ENCODE assay signal across 24 cellular contexts in the genomic region with DNA sequence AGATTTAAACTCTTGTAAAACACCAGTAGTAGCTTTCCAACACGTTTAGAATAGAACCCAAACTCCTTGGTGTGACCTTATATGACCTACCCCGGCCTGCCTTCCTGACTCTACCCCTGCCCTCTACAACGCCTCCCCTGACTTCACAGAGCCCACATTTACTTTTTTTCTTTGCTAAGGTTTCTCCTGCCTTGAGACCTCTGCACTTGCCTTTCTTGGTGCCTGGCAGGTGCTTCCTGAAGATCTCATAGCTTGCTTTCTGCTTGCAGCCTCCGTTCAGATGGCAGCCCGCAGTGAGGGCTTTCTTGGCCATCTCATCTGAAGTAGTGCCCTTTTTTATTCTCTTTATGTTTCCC. TPM values are rescaled to one million over a fixed set of nuclear protein-coding genes. Genes with fewer than 3 reads are reported as not detected.
DNase-seq lines count a peak whose midpoint lies in the region; ATAC-seq and TF ChIP-seq lines count a peak whose summit lies in the region.
"Had no signal": no experiment of that assay in that cellular context is flagged by ENCODE, and none has a peak within 500 bp of the region (broad histone marks: within the 10 kb centered on the region; RNA-seq: fewer than 3 reads in every experiment).

No MANE protein-coding gene starts in this region.

- H3K27ac ChIP-seq in KMS-11 (peak overlapping the region; percentile 14; the same call in 1 of the 2 replicates), A673 (ENCODE audit: low read depth, low read length, poor library complexity, severe bottlenecking) (no peak overlapping the region), RWPE1 (no peak overlapping the region)
- H3K27ac ChIP-seq: ascending aorta, dorsolateral prefrontal cortex, lower lobe of right lung had no signal

- TF ChIP-seq CTCF in KMS-11 (conservative IDR thresholded peaks at IDR 0.05; ENCODE audit: low read depth, low read length) (no peak), neural crest cell (conservative IDR thresholded peaks at IDR 0.05) (no peak), A673 (conservative IDR thresholded peaks at IDR 0.05; ENCODE audit: low read depth, low read length) (no peak), RWPE1 (conservative IDR thresholded peaks at IDR 0.05; ENCODE audit: low read depth) (no peak)

- H3K4me3 Mint-ChIP-seq in activated CD4-positive, alpha-beta T cell treated with anti-CD3 and anti-CD28 coated beads, Interleukin-2, amount 10 ng/mL, durations not matched to agents 7 days and 5 days, result no peak overlapping the region
- H3K4me3 Mint-ChIP-seq in activated naive CD8-positive, alpha-beta T cell treated with anti-CD3 and anti-CD28 coated beads, Interleukin-2, amount 50 U/mL, for 24 hours, result no peak overlapping the region
- H3K4me3 Mint-ChIP-seq in neural crest cell, result no peak overlapping the region

- H3K4me2 ChIP-seq in KMS-11, result no peak overlapping the region

- intact Hi-C loops in A673 (cut with micrococcal nuclease; ENCODE audit: unreplicated experiment), result no loop called here

- H3K9me3 ChIP-seq in A673 (ENCODE audit: low read depth, low read length, poor library complexity, severe bottlenecking), result no peaks in the 10 kb centered on the region
- H3K9me3 ChIP-seq: ascending aorta, lower lobe of right lung, mucosa of descending colon had no signal

- H3K4me1 ChIP-seq in KMS-11 (ENCODE audit: low read depth, poor library complexity, severe bottlenecking), result peaks cover 35% of the 10 kb centered on the region
- H3K4me1 ChIP-seq in A673 (ENCODE audit: insufficient read depth, low read length, poor library complexity, severe bottlenecking), result no peaks in the 10 kb centered on the region
- H3K4me1 ChIP-seq: ascending aorta, lower lobe of right lung had no signal

- H3K27ac Mint-ChIP-seq in activated CD4-positive, alpha-beta T cell treated with anti-CD3 and anti-CD28 coated beads, Interleukin-2, amount 10 ng/mL, durations not matched to agents 7 days and 5 days, result peak overlapping the region; percentile 31
- peak overlapping the region; percentile 57 for H3K27ac Mint-ChIP-seq in activated naive CD8-positive, alpha-beta T cell treated with anti-CD3 and anti-CD28 coated beads, Interleukin-2, amount 50 U/mL, for 24 hours
- H3K27ac Mint-ChIP-seq in neural crest cell (ENCODE audit: unreplicated experiment), result peak overlapping the region; percentile 90

- DNase-seq in activated CD4-positive, alpha-beta T cell treated with anti-CD3 and anti-CD28 coated beads, Interleukin-2, amount 10 ng/mL, durations not matched to agents 7 days and 5 days, result no peak
- DNase-seq in activated CD4-positive, alpha-beta T cell treated with anti-CD3 and anti-CD28 coated beads, Interleukin-2, amount 50 U/mL, for 48 hours, result no peak
- no peak for DNase-seq in activated naive CD8-positive, alpha-beta T cell treated with anti-CD3 and anti-CD28 coated beads, Interleukin-2, amount 50 U/mL, for 24 hours
- DNase-seq in neural crest cell (ENCODE audit: low read depth, low spot score), result no peak
- DNase-seq in A673 (ENCODE audit: low spot score), result no peak
- no peak for DNase-seq in RWPE1 (ENCODE audit: low spot score)
- DNase-seq: activated CD4-positive, alpha-beta T cell treated with anti-CD3 and anti-CD28 coated beads for 48 hours; activated effector memory CD4-positive, alpha-beta T cell treated with anti-CD3 and anti-CD28 coated beads, Interleukin-2, amount 50 U/mL, for 16 hours; caudate nucleus; DMS79 treated with DMSO at 0.1 percent for 48 hours; dorsolateral prefrontal cortex; Kasumi-1; kidney; lower lobe of right lung; mucosa of descending colon; MV-4-11; NCI-H1694; NCI-H2171; NCI-H524 treated with DMSO at 0.1 percent for 48 hours; SIG-M5; substantia nigra had no signal

- no peak overlapping the region for H3K9ac ChIP-seq in KMS-11

- H3K36me3 Mint-ChIP-seq in activated CD4-positive, alpha-beta T cell treated with anti-CD3 and anti-CD28 coated beads, Interleukin-2, amount 10 ng/mL, durations not matched to agents 7 days and 5 days (ENCODE audit: low read depth), result peaks cover 65% of the 10 kb centered on the region
- peaks cover 64% of the 10 kb centered on the region for H3K36me3 Mint-ChIP-seq in activated naive CD8-positive, alpha-beta T cell treated with anti-CD3 and anti-CD28 coated beads, Interleukin-2, amount 50 U/mL, for 24 hours (ENCODE audit: low read depth)
- H3K36me3 Mint-ChIP-seq in neural crest cell (ENCODE audit: low read depth), result peaks cover 19% of the 10 kb centered on the region

- no peak overlapping the region for H2AFZ ChIP-seq in KMS-11 (ENCODE audit: low read depth)

- peaks cover 7% of the 10 kb centered on the region; the same call in 1 of the 2 replicates for H3K79me2 ChIP-seq in KMS-11 (ENCODE audit: insufficient read depth, low read depth)

- BruUV-seq in A673 (replicated peaks; lab: Mats Ljungman, UMichigan), result no TSS peak

- no peaks in the 10 kb centered on the region for H4K20me1 ChIP-seq in KMS-11 (ENCODE audit: insufficient read depth)

- H3K27me3 Mint-ChIP-seq in activated CD4-positive, alpha-beta T cell treated with anti-CD3 and anti-CD28 coated beads, Interleukin-2, amount 10 ng/mL, durations not matched to agents 7 days and 5 days, result no peaks in the 10 kb centered on the region
- H3K27me3 Mint-ChIP-seq in activated naive CD8-positive, alpha-beta T cell treated with anti-CD3 and anti-CD28 coated beads, Interleukin-2, amount 50 U/mL, for 24 hours, result no peaks in the 10 kb centered on the region
- no peaks in the 10 kb centered on the region for H3K27me3 Mint-ChIP-seq in neural crest cell (ENCODE audit: low read depth)

- CTCF ChIA-PET in activated CD4-positive, alpha-beta T cell treated with anti-CD3 and anti-CD28 coated beads, Interleukin-2, amount 10 ng/mL, durations not matched to agents 7 days and 5 days (lab: Charles Lee), result interaction anchor here (0.9 kb wide), 1 partner anchor 25 kb away, joined by 3 read pairs; no protein-coding TSS in a partner anchor
- CTCF ChIA-PET in A673 (lab: Charles Lee) (no interaction called here), RWPE1 (lab: Yijun Ruan, JAX) (no interaction called here)

- H3K4me1 Mint-ChIP-seq in activated CD4-positive, alpha-beta T cell treated with anti-CD3 and anti-CD28 coated beads, Interleukin-2, amount 10 ng/mL, durations not matched to agents 7 days and 5 days, result peaks cover 14% of the 10 kb centered on the region
- H3K4me1 Mint-ChIP-seq in activated naive CD8-positive, alpha-beta T cell treated with anti-CD3 and anti-CD28 coated beads, Interleukin-2, amount 50 U/mL, for 24 hours, result peaks cover 10% of the 10 kb centered on the region
- H3K4me1 Mint-ChIP-seq in neural crest cell, result no peaks in the 10 kb centered on the region

- H3K9me3 Mint-ChIP-seq in activated CD4-positive, alpha-beta T cell treated with anti-CD3 and anti-CD28 coated beads, Interleukin-2, amount 10 ng/mL, durations not matched to agents 7 days and 5 days, result no peaks in the 10 kb centered on the region
- no peaks in the 10 kb centered on the region for H3K9me3 Mint-ChIP-seq in activated naive CD8-positive, alpha-beta T cell treated with anti-CD3 and anti-CD28 coated beads, Interleukin-2, amount 50 U/mL, for 24 hours
- H3K9me3 Mint-ChIP-seq in neural crest cell, result no peaks in the 10 kb centered on the region

- H3K27me3 ChIP-seq in KMS-11 (ENCODE audit: insufficient read depth, low read depth) (no peaks in the 10 kb centered on the region), A673 (replicated peaks; ENCODE audit: insufficient read depth, low read depth, low read length, poor library complexity) (no peaks in the 10 kb centered on the region)
- H3K27me3 ChIP-seq: ascending aorta, dorsolateral prefrontal cortex had no signal

- no peak for ATAC-seq in activated naive CD8-positive, alpha-beta T cell treated with anti-CD3 and anti-CD28 coated beads, Interleukin-2, amount 50 U/mL, for 24 hours
- ATAC-seq in HG02588 (IDR thresholded peaks at IDR 0.05; ENCODE audit: unreplicated experiment), result no peak
- ATAC-seq: lower lobe of right lung, mucosa of descending colon had no signal

- H3K36me3 ChIP-seq in KMS-11 (ENCODE audit: insufficient read depth), result peaks cover 6% of the 10 kb centered on the region; the same call in 1 of the 2 replicates
- peaks cover 92% of the 10 kb centered on the region for H3K36me3 ChIP-seq in A673 (ENCODE audit: insufficient read depth, low read length, poor library complexity, severe bottlenecking)

- H3K4me3 ChIP-seq in KMS-11 (IDR thresholded peaks at IDR 0.05; ENCODE audit: insufficient read depth, low read depth, low read length) (no peak overlapping the region), A673 (ENCODE audit: low read depth, low read length, poor library complexity, severe bottlenecking) (no peak overlapping the region)
- H3K4me3 ChIP-seq: ascending aorta, dorsolateral prefrontal cortex, lower lobe of right lung, mucosa of descending colon had no signal

- POLR2A ChIA-PET in activated CD4-positive, alpha-beta T cell treated with anti-CD3 and anti-CD28 coated beads, Interleukin-2, amount 10 ng/mL, durations not matched to agents 7 days and 5 days (lab: Charles Lee), result no interaction called here
- POLR2A ChIA-PET in A673 (lab: Charles Lee; ENCODE audit: low non-redundant PET), result no interaction called here
- POLR2A ChIA-PET in RWPE1 (lab: Yijun Ruan, JAX; ENCODE audit: low non-redundant PET), result no interaction called here

RNA-seq across cellular contexts. Expression of a gene that starts 24.3 kb away (rescaled TPM):
- 10 to 100 TPM; 58.0 to 69.4 TPM for total RNA-seq in activated CD4-positive, alpha-beta T cell treated with anti-CD3 and anti-CD28 coated beads, Interleukin-2, amount 10 ng/mL, durations not matched to agents 7 days and 5 days
- 72.3 and 77.9 TPM in 2 replicates for total RNA-seq in neural crest cell
- 59.7 and 64.2 TPM in 2 replicates for total RNA-seq in A673 (2021)

RNA-seq across cellular contexts. Expression of a gene that starts 53.3 kb away (rescaled TPM):
- total RNA-seq in activated CD4-positive, alpha-beta T cell treated with anti-CD3 and anti-CD28 coated beads, Interleukin-2, amount 10 ng/mL, durations not matched to agents 7 days and 5 days, result 1 to 10 TPM in 1 of 2 experiments, under 1 TPM in 1; 0.37 to 1.4 TPM
- total RNA-seq in neural crest cell (118 and 122 TPM in 2 replicates), A673 (2021) (5.6 and 6.5 TPM in 2 replicates)

Comparison
In these comparisons a context has a peak if more than half of its experiments do, and no peak if none do; other contexts are left out.
1. H3K27ac Mint-ChIP-seq: peak in every context shown above with its lines; median percentile 90 in neural crest cell; 57 in activated naive CD8-positive, alpha-beta T cell treated with anti-CD3 and anti-CD28 coated beads, Interleukin-2, amount 50 U/mL, for 24 hours; 31 in activated CD4-positive, alpha-beta T cell treated with anti-CD3 and anti-CD28 coated beads, Interleukin-2, amount 10 ng/mL, durations not matched to agents 7 days and 5 days.
2. RNA of a gene that starts 53.3 kb away (total RNA-seq): 118 to 122 TPM in neural crest cell; 5.6 to 6.5 TPM in A673 and 0.37 to 1.4 TPM in activated CD4-positive, alpha-beta T cell treated with anti-CD3 and anti-CD28 coated beads, Interleukin-2, amount 10 ng/mL, durations not matched to agents 7 days and 5 days; every median in the first group is over 10 times any median in the second.